16 cellular contexts compared by ENCODE assay signal in genomic region chr6:90297866-90298381, GRCh38. TPM values are rescaled to one million over a fixed set of nuclear protein-coding genes. Genes with fewer than 3 reads are reported as not detected.
DNase-seq lines count a peak whose midpoint lies in the region; ATAC-seq and TF ChIP-seq lines count a peak whose summit lies in the region.
"Had no signal": no experiment of that assay in that cellular context is flagged by ENCODE, and none has a peak within 500 bp of the region (broad histone marks: within the 10 kb centered on the region; RNA-seq: fewer than 3 reads in every experiment).

No MANE protein-coding gene starts in this region.

- no peak overlapping the region for H3K4me3 ChIP-seq in CD4-positive, alpha-beta memory T cell (ENCODE audit: low read length in 2 of 2)
- no peak overlapping the region for H3K4me3 ChIP-seq in vagina

- H3K9me3 ChIP-seq in CD4-positive, alpha-beta memory T cell (ENCODE audit: control insufficient read depth in 1 of 2, low read length in 2 of 2): no peaks in the 10 kb centered on the region
- H3K9me3 ChIP-seq in vagina: no peaks in the 10 kb centered on the region
- H3K9me3 ChIP-seq: esophagus squamous epithelium, pancreas, SJCRH30, tibial artery had no signal

- H3K27me3 ChIP-seq in CD4-positive, alpha-beta memory T cell (ENCODE audit: insufficient read depth, low read length): peaks cover 3% of the 10 kb centered on the region
- H3K27me3 ChIP-seq in vagina: no peaks in the 10 kb centered on the region
- H3K27me3 ChIP-seq: pancreas, tibial artery had no signal

- H3K27ac Mint-ChIP-seq in CD4-positive, alpha-beta memory T cell: peak overlapping the region; percentile 73 to 99 (median 84)
- H3K27ac Mint-ChIP-seq in central memory CD8-positive, alpha-beta T cell (ENCODE audit: low read depth): no peak overlapping the region
- no peak overlapping the region for H3K27ac Mint-ChIP-seq in osteocyte (ENCODE audit: unreplicated experiment)

- no peak for TF ChIP-seq POLR2A in GM18505 (IDR thresholded peaks at IDR 0.05; ENCODE audit: borderline replicate concordance, extremely low read depth, insufficient read depth, insufficient read length)
- TF ChIP-seq POLR2A in vagina (IDR thresholded peaks at IDR 0.05): no peak

- CTCF ChIA-PET in CD4-positive, alpha-beta memory T cell (lab: Charles Lee; ENCODE audit: partially characterized antibody): interaction anchor here (0.8 to 4.0 kb wide), 8 partner anchors 9 to 356 kb away, joined by 3 to 46 read pairs (median 4); no protein-coding TSS in a partner anchor

- no peak for TF ChIP-seq CTCF in osteocyte (IDR thresholded peaks at IDR 0.05)
- TF ChIP-seq CTCF in vagina (IDR thresholded peaks at IDR 0.05): no peak

- H3K36me3 ChIP-seq in CD4-positive, alpha-beta memory T cell (ENCODE audit: insufficient read depth, low read length): no peaks in the 10 kb centered on the region
- H3K36me3 ChIP-seq in vagina: no peaks in the 10 kb centered on the region
- H3K36me3 ChIP-seq: esophagus squamous epithelium, pancreas, SJCRH30, tibial artery had no signal

- peaks cover 11 to 26% (median 16%) of the 10 kb centered on the region in 4 donors for H3K4me1 Mint-ChIP-seq in CD4-positive, alpha-beta memory T cell
- peaks cover 17% of the 10 kb centered on the region for H3K4me1 Mint-ChIP-seq in central memory CD8-positive, alpha-beta T cell
- H3K4me1 Mint-ChIP-seq in osteocyte (ENCODE audit: unreplicated experiment): peaks cover 8% of the 10 kb centered on the region

- H3K4me1 ChIP-seq in CD4-positive, alpha-beta memory T cell (ENCODE audit: insufficient read depth, low read length): peaks cover 26% of the 10 kb centered on the region
- peaks cover 17% of the 10 kb centered on the region for H3K4me1 ChIP-seq in vagina
- H3K4me1 ChIP-seq: SJCRH30 had no signal

- no peak for ATAC-seq in central memory CD8-positive, alpha-beta T cell (replicated peaks; ENCODE audit: extremely low read depth, poor library complexity, severe bottlenecking)
- ATAC-seq in GM18505 (IDR thresholded peaks at IDR 0.05; ENCODE audit: unreplicated experiment) (no peak), GM21367 (IDR thresholded peaks at IDR 0.05; ENCODE audit: unreplicated experiment) (no peak), SK-N-SH treated with all-trans-retinoic acid at 6 μM for 48 hours (no peak)

- peaks cover 0 to 11% of the 10 kb centered on the region in 2 donors for H3K36me3 Mint-ChIP-seq in CD4-positive, alpha-beta memory T cell
- peaks cover 21% of the 10 kb centered on the region for H3K36me3 Mint-ChIP-seq in central memory CD8-positive, alpha-beta T cell (ENCODE audit: insufficient read depth)
- H3K36me3 Mint-ChIP-seq in osteocyte (ENCODE audit: unreplicated experiment): peaks cover 3% of the 10 kb centered on the region

- POLR2A ChIA-PET in CD4-positive, alpha-beta memory T cell (lab: Charles Lee; ENCODE audit: partially characterized antibody): interaction anchor here (0.9 to 5.1 kb wide), 6 partner anchors 13 to 345 kb away, joined by 3 to 79 read pairs (median 3); no protein-coding TSS in a partner anchor

- H3K27ac ChIP-seq in CD4-positive, alpha-beta memory T cell (ENCODE audit: low read depth, low read length): no peak overlapping the region
- H3K27ac ChIP-seq in vagina: no peak overlapping the region
- H3K27ac ChIP-seq: SJCRH30 had no signal

- intact Hi-C loops in CD4-positive, alpha-beta memory T cell (cut with micrococcal nuclease): loop anchor here (5.0 to 10.0 kb wide), 4 partner anchors 54 to 1213 kb away; partner anchors contain the start of genes CASP8AP2, MAP3K7 and PNRC1
- intact Hi-C loops in vagina (cut with DNase I): loop anchor here (10.0 kb wide), 1 partner anchor 203 kb away; no protein-coding TSS in a partner anchor

- H3K27me3 Mint-ChIP-seq in CD4-positive, alpha-beta memory T cell: peaks cover 0 to 5% of the 10 kb centered on the region in 2 donors
- peaks cover 40% of the 10 kb centered on the region for H3K27me3 Mint-ChIP-seq in central memory CD8-positive, alpha-beta T cell
- peaks cover 60% of the 10 kb centered on the region for H3K27me3 Mint-ChIP-seq in osteocyte (ENCODE audit: unreplicated experiment)

- DNase-seq in CD4-positive, alpha-beta memory T cell: no peak
- DNase-seq in NAMALWA (ENCODE audit: low spot score): peak; percentile 77
- DNase-seq in central memory CD8-positive, alpha-beta T cell (ENCODE audit: low spot score in 2 of 2): no peak
- DNase-seq in osteocyte (ENCODE audit: extremely low spot score, unreplicated experiment): no peak
- DNase-seq in vagina (ENCODE audit: extremely low spot score in 2 of 2): no peak
- DNase-seq: activated CD4-positive, alpha-beta T cell treated with anti-CD3 and anti-CD28 coated beads, Interleukin-2, amount 50 U/mL, for 4 hours; COR-L47; esophagus squamous epithelium; kidney; NCI-H510A; tibial artery had no signal

- peak overlapping the region; percentile 59 to 77 (median 69) for H3K4me3 Mint-ChIP-seq in CD4-positive, alpha-beta memory T cell
- peak overlapping the region; percentile 82 for H3K4me3 Mint-ChIP-seq in central memory CD8-positive, alpha-beta T cell
- H3K4me3 Mint-ChIP-seq in osteocyte (ENCODE audit: unreplicated experiment): peak overlapping the region; percentile 68

- H3K9me3 Mint-ChIP-seq in CD4-positive, alpha-beta memory T cell: peaks cover 0 to 2% (median 0%) of the 10 kb centered on the region in 8 donors
- no peaks in the 10 kb centered on the region for H3K9me3 Mint-ChIP-seq in central memory CD8-positive, alpha-beta T cell
- H3K9me3 Mint-ChIP-seq in osteocyte (ENCODE audit: unreplicated experiment): no peaks in the 10 kb centered on the region

TF ChIP-seq in SK-N-SH treated with all-trans-retinoic acid at 6 μM for 48 hours, 23 proteins besides CTCF, POLR2A, EP300 and RAD21:
- TF ChIP-seq ZNF8 (CRISPR knock-in tag; IDR thresholded peaks at IDR 0.05) (no peak), GLIS3 (CRISPR knock-in tag; IDR thresholded peaks at IDR 0.05) (no peak), ZC3H10 (CRISPR knock-in tag; IDR thresholded peaks at IDR 0.05) (no peak), ZFP30 (CRISPR knock-in tag; IDR thresholded peaks at IDR 0.05) (no peak), CSRNP3 (CRISPR knock-in tag; IDR thresholded peaks at IDR 0.05) (no peak), OSR1 (CRISPR knock-in tag; IDR thresholded peaks at IDR 0.05) (no peak), SNAI2 (CRISPR knock-in tag; IDR thresholded peaks at IDR 0.05) (no peak), ZNF70 (CRISPR knock-in tag; IDR thresholded peaks at IDR 0.05) (no peak), POU6F1 (CRISPR knock-in tag; IDR thresholded peaks at IDR 0.05; ENCODE audit: borderline replicate concordance, low read depth) (no peak), PPARA (CRISPR knock-in tag; IDR thresholded peaks at IDR 0.05; ENCODE audit: borderline replicate concordance) (no peak)

RNA-seq across cellular contexts. Expression of gene BACH2, which starts 1.3 kb away (rescaled TPM):
- 10 to 100 TPM; 44.4 to 48.0 TPM for total RNA-seq in CD4-positive, alpha-beta memory T cell
- 1 to 10 TPM; 6.5 to 7.2 TPM for polyA plus RNA-seq in CD4-positive, alpha-beta memory T cell
- total RNA-seq in osteocyte (1.6 and 2.6 TPM in 2 replicates), vagina (6.4 TPM)

Comparison
In these comparisons a context has a peak if more than half of its experiments do, and no peak if none do; other contexts are left out.
1. H3K27ac Mint-ChIP-seq: peak in CD4-positive, alpha-beta memory T cell (7 of 7); none in central memory CD8-positive, alpha-beta T cell (single experiment) and osteocyte (single experiment).
2. Peak in every context shown above with its lines, with median percentiles within 50 percentile points of each other: H3K4me3 Mint-ChIP-seq.